In the genomic region with DNA sequence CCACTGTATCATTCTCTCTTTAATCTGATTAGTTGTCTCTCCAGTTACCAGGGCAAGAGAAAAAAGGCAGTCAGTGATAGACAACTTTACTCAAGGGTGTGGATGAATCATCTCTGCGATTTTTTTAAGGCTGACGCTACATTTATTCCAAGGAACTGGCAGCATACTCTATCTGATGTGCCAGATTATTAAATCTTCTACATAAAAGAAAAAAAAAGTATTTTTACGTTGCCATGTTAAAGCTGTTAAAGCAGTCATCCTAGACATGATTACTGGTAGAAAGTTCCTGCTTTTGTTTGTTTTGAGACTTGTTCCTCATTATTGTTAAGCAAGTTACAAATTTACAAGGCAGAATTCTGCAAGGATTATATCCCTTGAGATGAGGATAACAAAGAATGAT, we compare ENCODE assay signal across 9 cellular contexts.
DNase-seq lines count a peak whose midpoint lies in the region; ATAC-seq and TF ChIP-seq lines count a peak whose summit lies in the region.
"Had no signal": no experiment of that assay in that cellular context is flagged by ENCODE, and none has a peak within 500 bp of the region (broad histone marks: within the 10 kb centered on the region; RNA-seq: fewer than 3 reads in every experiment).

No MANE protein-coding gene starts in this region.

- no peaks in the 10 kb centered on the region for H3K27me3 Mint-ChIP-seq in activated B cell treated with CpG ODN at 0.5 μM for 24 hours

- no peaks in the 10 kb centered on the region for H3K9me2 ChIP-seq in OCI-LY7 (ENCODE audit: insufficient read depth, low read length)

- peaks cover 8% of the 10 kb centered on the region; the same call in 1 of the 2 replicates for H3K9me3 ChIP-seq in OCI-LY7 (ENCODE audit: low read length)

- no peaks in the 10 kb centered on the region for H3K79me2 ChIP-seq in OCI-LY7 (ENCODE audit: insufficient read depth, low read depth, low read length)

- peaks cover 44% of the 10 kb centered on the region for H3K4me1 Mint-ChIP-seq in activated B cell treated with CpG ODN at 0.5 μM for 24 hours

- H3K4me1 ChIP-seq in foreskin keratinocyte (peaks cover 12% of the 10 kb centered on the region), OCI-LY7 (ENCODE audit: insufficient read depth, low read length, poor library complexity, severe bottlenecking) (peaks cover 8% of the 10 kb centered on the region)

- no TSS peak for BruUV-seq in OCI-LY7 (replicated peaks; lab: Mats Ljungman, UMichigan)

- H3K9me3 Mint-ChIP-seq in activated B cell treated with CpG ODN at 0.5 μM for 24 hours = no peaks in the 10 kb centered on the region

- POLR2A ChIA-PET in activated B cell treated with CpG ODN at 0.5 μM for 24 hours (lab: Charles Lee) = interaction anchor here (0.5 kb wide), 1 partner anchor 59 kb away, joined by 3 read pairs; no protein-coding TSS in a partner anchor
- POLR2A ChIA-PET in OCI-LY7 (lab: Charles Lee) = interaction anchor here (0.6 to 1.3 kb wide), 4 partner anchors 10 to 91 kb away, joined by 3 to 6 read pairs (median 4); no protein-coding TSS in a partner anchor

- H3K4me3 Mint-ChIP-seq in activated B cell treated with CpG ODN at 0.5 μM for 24 hours = no peak overlapping the region

- peak; percentile 19 for ATAC-seq in GM21529 (IDR thresholded peaks at IDR 0.05; ENCODE audit: unreplicated experiment)
- no peak for ATAC-seq in activated B cell treated with CpG ODN at 0.5 μM for 24 hours (ENCODE audit: low read depth)
- ATAC-seq in foreskin keratinocyte = peak; percentile 93

- H3K4me3 ChIP-seq in skin epidermis (no peak overlapping the region), OCI-LY7 (ENCODE audit: low read depth, low read length, poor library complexity, severe bottlenecking) (no peak overlapping the region)

- H3K27ac Mint-ChIP-seq in activated B cell treated with CpG ODN at 0.5 μM for 24 hours = peak overlapping the region; percentile 26

- H4K20me1 ChIP-seq in OCI-LY7 (ENCODE audit: insufficient read depth, low read length) = no peaks in the 10 kb centered on the region

- H3K27ac ChIP-seq in foreskin keratinocyte (no peak overlapping the region), skin epidermis (peak overlapping the region in 12 of 21 experiments; percentile 11 to 79 (median 52)), OCI-LY7 (ENCODE audit: low read depth, low read length, poor library complexity, severe bottlenecking) (no peak overlapping the region)

- TF ChIP-seq CTCF in activated B cell treated with CpG ODN at 0.5 μM for 24 hours (IDR thresholded peaks at IDR 0.05) (no peak), foreskin keratinocyte (conservative IDR thresholded peaks at IDR 0.05) (no peak), OCI-LY7 (conservative IDR thresholded peaks at IDR 0.05; ENCODE audit: low read length) (no peak)

- H3K4me2 ChIP-seq in OCI-LY7 (ENCODE audit: low read length) = no peak overlapping the region

- H3K36me3 ChIP-seq in OCI-LY7 (ENCODE audit: insufficient read depth, low read length) = peaks cover 36% of the 10 kb centered on the region

- no peak for DNase-seq in activated B cell treated with CpG ODN at 0.5 μM for 24 hours
- peak; percentile 30 to 63 for DNase-seq in foreskin keratinocyte
- DNase-seq in OCI-LY7 (ENCODE audit: low spot score) = no peak
- no peak for DNase-seq in DMS79 (lab: John Stamatoyannopoulos, UW)
- DNase-seq in NCI-H1417 treated with DMSO at 0.1 percent for 48 hours (lab: John Stamatoyannopoulos, UW) = no peak
- DNase-seq in NCI-H187 (lab: John Stamatoyannopoulos, UW) = no peak
- DNase-seq: NCI-H510A treated with DMSO at 0.1 percent for 48 hours had no signal

- intact Hi-C loops in activated B cell treated with CpG ODN at 0.5 μM for 24 hours (cut with micrococcal nuclease) = loop anchor here (2.0 to 5.0 kb wide), 2 partner anchors 16 to 35 kb away; no protein-coding TSS in a partner anchor
- intact Hi-C loops in OCI-LY7 (cut with micrococcal nuclease; ENCODE audit: unreplicated experiment) = no loop called here

- CTCF ChIA-PET in activated B cell treated with CpG ODN at 0.5 μM for 24 hours (lab: Charles Lee) = no interaction called here
- CTCF ChIA-PET in OCI-LY7 (lab: Charles Lee; ENCODE audit: unreplicated experiment) = no interaction called here

- H3K36me3 Mint-ChIP-seq in activated B cell treated with CpG ODN at 0.5 μM for 24 hours (ENCODE audit: low read depth) = peaks cover 21% of the 10 kb centered on the region

- no peak overlapping the region for H2AFZ ChIP-seq in OCI-LY7 (ENCODE audit: low read length)

- H3K27me3 ChIP-seq in foreskin keratinocyte = no peaks in the 10 kb centered on the region

Comparison
In these comparisons a context has a peak if more than half of its experiments do, and no peak if none do; other contexts are left out.
1. DNase-seq: peak in foreskin keratinocyte (2 of 2); none in activated B cell treated with CpG ODN at 0.5 μM for 24 hours (single experiment), OCI-LY7 (single experiment), DMS79 (single experiment), NCI-H1417 treated with DMSO at 0.1 percent for 48 hours (single experiment) and NCI-H187 (0 of 2).
2. H3K27ac ChIP-seq: peak in skin epidermis (12 of 21); none in foreskin keratinocyte (single experiment) and OCI-LY7 (single experiment).